11 cellular contexts compared by ENCODE assay signal in the genomic region with DNA sequence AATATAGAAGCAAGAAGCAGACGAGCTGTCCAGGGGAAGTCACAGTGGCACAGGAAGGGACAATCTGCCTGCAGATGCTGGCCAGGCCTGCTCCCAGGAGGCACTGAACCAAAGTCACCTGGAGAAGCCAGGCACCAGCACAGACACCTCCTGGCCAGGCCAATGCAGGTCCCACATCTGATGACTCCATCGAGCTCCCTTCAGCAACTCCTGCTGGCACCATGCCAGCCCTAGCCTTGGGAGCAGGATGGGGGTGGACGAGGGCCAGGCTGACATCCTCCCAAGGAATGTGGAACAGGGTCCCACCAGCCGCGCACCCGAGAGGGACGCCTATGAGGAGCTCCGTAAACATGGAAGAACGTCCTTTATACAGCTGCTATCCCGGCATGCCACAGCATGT. TPM values are rescaled to one million over a fixed set of nuclear protein-coding genes. Genes with fewer than 3 reads are reported as not detected.
DNase-seq lines count a peak whose midpoint lies in the region; ATAC-seq and TF ChIP-seq lines count a peak whose summit lies in the region.
"Had no signal": no experiment of that assay in that cellular context is flagged by ENCODE, and none has a peak within 500 bp of the region (broad histone marks: within the 10 kb centered on the region; RNA-seq: fewer than 3 reads in every experiment).

No MANE protein-coding gene starts in this region.

- peaks cover 32 to 60% of the 10 kb centered on the region in 2 donors for H3K4me1 ChIP-seq in adrenal gland (replicated peaks in 1 of 2)
- H3K4me1 ChIP-seq in heart left ventricle, result peaks cover 24 to 77% (median 53%) of the 10 kb centered on the region in 12 donors

- DNase-seq in Daoy (ENCODE audit: low read depth) (peak; percentile 85), adrenal gland (peak; percentile 63 to 81 (median 77)), heart left ventricle (peak in 4 of 5 donors; percentile 64 to 87 (median 85)), retinal pigment epithelial cell (ENCODE audit: low read depth) (peak; percentile 73), glutamatergic neuron (no peak), nephron progenitor cell (no peak), mesothelial cell of epicardium (ENCODE audit: low spot score in 2 of 2, unreplicated experiment in 2 of 2) (no peak), KG1 (lab: John Stamatoyannopoulos, UW) (no peak)
- DNase-seq: activated naive CD4-positive, alpha-beta T cell treated with anti-CD3 and anti-CD28 coated beads, Interleukin-2, amount 50 U/mL, for 16 hours; CD8-positive, alpha-beta T cell; NCI-H1694 had no signal

- H3K4me3 ChIP-seq in adrenal gland (no peak overlapping the region), heart left ventricle (no peak overlapping the region), retinal pigment epithelial cell (ENCODE audit: low read length) (no peak overlapping the region)

- H3K9me3 ChIP-seq in adrenal gland (replicated peaks in 1 of 3) (no peaks in the 10 kb centered on the region), heart left ventricle (peaks cover 0 to 5% (median 0%) of the 10 kb centered on the region in 12 donors)

- H3K4me1 Mint-ChIP-seq in glutamatergic neuron (ENCODE audit: low read depth, unreplicated experiment) (peaks cover 13% of the 10 kb centered on the region), nephron progenitor cell (peaks cover 25% of the 10 kb centered on the region), mesothelial cell of epicardium (no peaks in the 10 kb centered on the region)

- intact Hi-C loops in adrenal gland (cut with DNase I) (loop anchor here in 1 of 2 donors (10.0 kb wide), 3 partner anchors 54 to 464 kb away; no protein-coding TSS in a partner anchor), heart left ventricle (cut with DNase I) (loop anchor here in 6 of 10 donors (5.0 to 10.0 kb wide), 8 partner anchors 47 to 384 kb away; partner anchors contain the start of genes CRTC1 (in 1 of the 6), ELL (in 1 of the 6), KXD1 (in 1 of the 6) and REX1BD (in 1 of the 6))

- H3K27ac ChIP-seq in adrenal gland (peak overlapping the region; percentile 53 to 94 (median 69)), heart left ventricle (peak overlapping the region; percentile 46 to 96 (median 88))

- H3K36me3 ChIP-seq in adrenal gland (replicated peaks in 1 of 2) (peaks cover 0 to 52% of the 10 kb centered on the region in 2 donors), heart left ventricle (peaks cover 0 to 84% (median 27%) of the 10 kb centered on the region in 9 donors)

- TF ChIP-seq CTCF in adrenal gland (IDR thresholded peaks at IDR 0.05) (no peak), heart left ventricle (IDR thresholded peaks at IDR 0.05) (no peak), retinal pigment epithelial cell (conservative IDR thresholded peaks at IDR 0.05; ENCODE audit: low read depth, low read length) (no peak), glutamatergic neuron (IDR thresholded peaks at IDR 0.05; ENCODE audit: partially characterized antibody, unreplicated experiment) (no peak), nephron progenitor cell (IDR thresholded peaks at IDR 0.05) (no peak), mesothelial cell of epicardium (IDR thresholded peaks at IDR 0.05; ENCODE audit: unreplicated experiment) (no peak)

- H3K27me3 ChIP-seq in adrenal gland (no peaks in the 10 kb centered on the region), heart left ventricle (no peaks in the 10 kb centered on the region)

- peaks cover 9% of the 10 kb centered on the region for H3K27me3 Mint-ChIP-seq in glutamatergic neuron (ENCODE audit: unreplicated experiment)
- H3K27me3 Mint-ChIP-seq in nephron progenitor cell (ENCODE audit: low read depth, poor library complexity), result no peaks in the 10 kb centered on the region
- no peaks in the 10 kb centered on the region for H3K27me3 Mint-ChIP-seq in mesothelial cell of epicardium (ENCODE audit: low read depth)

- H3K4me3 Mint-ChIP-seq in glutamatergic neuron (ENCODE audit: unreplicated experiment), result no peak overlapping the region
- H3K4me3 Mint-ChIP-seq in nephron progenitor cell, result no peak overlapping the region
- H3K4me3 Mint-ChIP-seq in mesothelial cell of epicardium, result no peak overlapping the region
- H3K4me3 Mint-ChIP-seq: CD8-positive, alpha-beta T cell had no signal

- peaks cover 3% of the 10 kb centered on the region for H3K9me3 Mint-ChIP-seq in glutamatergic neuron (ENCODE audit: unreplicated experiment)
- H3K9me3 Mint-ChIP-seq in nephron progenitor cell, result no peaks in the 10 kb centered on the region
- no peaks in the 10 kb centered on the region for H3K9me3 Mint-ChIP-seq in mesothelial cell of epicardium
- H3K9me3 Mint-ChIP-seq: CD8-positive, alpha-beta T cell had no signal

- TF ChIP-seq POLR2A in adrenal gland (IDR thresholded peaks at IDR 0.05), result no peak
- TF ChIP-seq POLR2A in heart left ventricle (IDR thresholded peaks at IDR 0.05), result no peak

- peak in 3 of 4 donors; percentile 1 to 35 (median 1) for ATAC-seq in heart left ventricle
- ATAC-seq: CD8-positive, alpha-beta T cell had no signal

- H3K27ac Mint-ChIP-seq in glutamatergic neuron (ENCODE audit: unreplicated experiment) (no peak overlapping the region), nephron progenitor cell (no peak overlapping the region), mesothelial cell of epicardium (no peak overlapping the region)
- H3K27ac Mint-ChIP-seq: CD8-positive, alpha-beta T cell had no signal

- WGBS in adrenal gland, 4 donors, result 34 to 100% (median 52%) methylated on average over 1 to 10 of the region's 10 CpGs
- 23 to 34% (median 26%) methylated on average over 9 to 10 of the region's 10 CpGs for WGBS in heart left ventricle, 4 donors

- no peaks in the 10 kb centered on the region for H3K36me3 Mint-ChIP-seq in glutamatergic neuron (ENCODE audit: unreplicated experiment)
- H3K36me3 Mint-ChIP-seq in nephron progenitor cell (ENCODE audit: low read depth), result peaks cover 25% of the 10 kb centered on the region
- peaks cover 17% of the 10 kb centered on the region for H3K36me3 Mint-ChIP-seq in mesothelial cell of epicardium

RNA-seq across cellular contexts. Expression of gene ISYNA1, which starts 22.4 kb away (rescaled TPM):
- total RNA-seq in Daoy (2014; rRNA removed; shearing (Covaris generic)), result 7.0 and 7.4 TPM in 2 replicates
- total RNA-seq in adrenal gland (100 to 1,000 TPM in 3 of 8 donors, 10 to 100 TPM in 5; 32.3 to 211 (median 78.7) TPM), heart left ventricle (10 to 100 TPM; 17.6 to 60.6 (median 24.0) TPM), glutamatergic neuron (ENCODE audit: unreplicated experiment) (111 TPM), mesothelial cell of epicardium (795 to 833 TPM (median 826 TPM) in 3 replicates)
- polyA plus RNA-seq in adrenal gland (100 to 1,000 TPM in 2 of 3 donors, 1 to 10 TPM in 1; 3.2 to 313 (median 125) TPM), heart left ventricle (10 to 100 TPM; 14.0 to 52.6 TPM)

RNA-seq across cellular contexts. Expression of gene SSBP4, which starts 41.1 kb away (rescaled TPM):
- total RNA-seq in Daoy (2014; rRNA removed; shearing (Covaris generic)), result 57.4 and 73.6 TPM in 2 replicates
- total RNA-seq in adrenal gland (100 to 1,000 TPM in 1 of 8 donors, 10 to 100 TPM in 7; 38.9 to 119 (median 73.7) TPM), heart left ventricle (10 to 100 TPM; 23.5 to 89.8 (median 29.4) TPM), glutamatergic neuron (ENCODE audit: unreplicated experiment) (177 TPM), mesothelial cell of epicardium (120 to 123 TPM (median 121 TPM) in 3 replicates)
- polyA plus RNA-seq in adrenal gland (100 to 1,000 TPM in 2 of 3 donors, 1 to 10 TPM in 1; 9.1 to 160 (median 136) TPM), heart left ventricle (10 to 100 TPM; 29.1 to 37.3 TPM)

Comparison
In these comparisons a context has a peak if more than half of its experiments do, and no peak if none do; other contexts are left out.
1. DNase-seq: peak in Daoy (single experiment), adrenal gland (7 of 7), heart left ventricle (4 of 5) and retinal pigment epithelial cell (single experiment); none in glutamatergic neuron (single experiment), nephron progenitor cell (single experiment), mesothelial cell of epicardium (0 of 2) and KG1 (single experiment).